ENCODE assay signal across 8 cellular contexts in the genomic region with DNA sequence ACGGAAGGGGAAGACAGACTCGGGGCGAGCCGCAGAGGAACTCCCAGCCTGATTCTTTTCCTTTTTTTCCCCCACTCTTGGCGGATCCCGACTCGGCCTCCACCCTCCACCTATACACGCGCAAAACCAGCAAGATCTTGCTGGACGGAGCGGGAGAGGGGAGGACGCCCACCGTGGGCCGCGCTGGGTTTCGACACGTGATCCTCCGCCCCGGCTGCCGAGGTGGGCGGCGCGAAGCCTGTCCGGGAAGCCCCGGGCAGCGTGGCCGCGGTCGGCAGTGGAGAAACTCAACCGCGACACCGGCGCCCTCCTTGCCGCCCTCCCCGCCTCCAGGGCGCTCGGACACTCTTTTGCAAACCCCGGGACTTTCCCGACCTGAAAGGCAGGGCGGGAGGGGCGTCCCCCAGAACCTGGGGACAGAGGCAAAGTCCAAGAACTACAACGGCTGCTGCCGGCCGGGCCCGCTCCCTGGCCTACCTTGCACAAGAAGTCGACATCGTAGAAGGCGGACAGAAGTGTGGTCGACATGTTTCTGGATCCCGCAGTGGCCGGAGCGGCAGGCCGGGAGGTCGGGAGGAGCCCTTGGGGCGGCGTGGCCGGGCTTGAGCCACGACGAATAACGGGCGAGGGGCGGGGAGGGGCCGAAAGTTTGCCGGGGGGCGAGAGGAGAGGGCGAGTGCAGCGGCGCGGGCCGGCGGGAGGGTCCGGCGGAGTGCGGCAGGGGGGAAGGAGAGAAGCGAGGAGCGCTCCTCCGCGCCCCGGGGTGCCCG. TPM values are rescaled to one million over a fixed set of nuclear protein-coding genes. Genes with fewer than 3 reads are reported as not detected.
DNase-seq lines count a peak whose midpoint lies in the region; ATAC-seq and TF ChIP-seq lines count a peak whose summit lies in the region.

No MANE protein-coding gene starts in this region.

- peaks cover 60% of the 10 kb centered on the region for H3K4me1 Mint-ChIP-seq in activated B cell treated with CpG ODN at 0.5 μM for 24 hours
- H3K4me1 Mint-ChIP-seq in central memory CD8-positive, alpha-beta T cell, result peaks cover 42% of the 10 kb centered on the region

- peak; percentile 14 for DNase-seq in GM04503 (ENCODE audit: low read depth)
- DNase-seq in Kasumi-1 (lab: John Stamatoyannopoulos, UW), result peak; percentile 68 to 74
- DNase-seq in activated B cell treated with CpG ODN at 0.5 μM for 24 hours, result peak; percentile 79
- peak; percentile 57 to 62 for DNase-seq in central memory CD8-positive, alpha-beta T cell (ENCODE audit: low spot score in 2 of 2)
- DNase-seq in kidney tubule cell (ENCODE audit: low spot score), result peak; percentile 83
- DNase-seq in stimulated activated CD4-positive, alpha-beta T cell treated with anti-CD3 and anti-CD28 coated beads, Interleukin-1b, Interleukin-23, amount 100 ng/mL, for 24 hours (ENCODE audit: low read depth in 4 of 4, low spot score in 1 of 4), result peak; percentile 25 to 58 (median 44)
- no peak for DNase-seq in OCI-M2 (lab: John Stamatoyannopoulos, UW; ENCODE audit: unreplicated experiment)

- CTCF ChIA-PET in activated B cell treated with CpG ODN at 0.5 μM for 24 hours (lab: Charles Lee), result interaction anchor here (1.0 to 12.6 kb wide), 6 partner anchors 10 to 279 kb away, joined by 3 to 336 read pairs (median 47); no protein-coding TSS in a partner anchor

- H3K9me3 Mint-ChIP-seq in activated B cell treated with CpG ODN at 0.5 μM for 24 hours, result no peaks in the 10 kb centered on the region
- no peaks in the 10 kb centered on the region for H3K9me3 Mint-ChIP-seq in central memory CD8-positive, alpha-beta T cell

- H3K36me3 Mint-ChIP-seq in activated B cell treated with CpG ODN at 0.5 μM for 24 hours (ENCODE audit: low read depth), result peaks cover 48% of the 10 kb centered on the region
- H3K36me3 Mint-ChIP-seq in central memory CD8-positive, alpha-beta T cell (ENCODE audit: insufficient read depth), result peaks cover 87% of the 10 kb centered on the region

- intact Hi-C loops in activated B cell treated with CpG ODN at 0.5 μM for 24 hours (cut with micrococcal nuclease), result loop anchor here (1.0 to 2.0 kb wide), 6 partner anchors 8 to 415 kb away; a partner anchor contains a TSS

- POLR2A ChIA-PET in activated B cell treated with CpG ODN at 0.5 μM for 24 hours (lab: Charles Lee), result interaction anchor here (0.6 to 13.9 kb wide), 25 partner anchors 9 to 416 kb away, joined by 3 to 561 read pairs (median 6); no protein-coding TSS in a partner anchor

- H3K27ac Mint-ChIP-seq in activated B cell treated with CpG ODN at 0.5 μM for 24 hours, result peak overlapping the region; percentile 95
- peak overlapping the region; percentile 95 for H3K27ac Mint-ChIP-seq in central memory CD8-positive, alpha-beta T cell (ENCODE audit: low read depth)

- H3K4me3 Mint-ChIP-seq in activated B cell treated with CpG ODN at 0.5 μM for 24 hours, result peak overlapping the region; percentile 95
- peak overlapping the region; percentile 65 for H3K4me3 Mint-ChIP-seq in central memory CD8-positive, alpha-beta T cell

- H3K27me3 Mint-ChIP-seq in activated B cell treated with CpG ODN at 0.5 μM for 24 hours, result peaks cover 2% of the 10 kb centered on the region
- H3K27me3 Mint-ChIP-seq in central memory CD8-positive, alpha-beta T cell, result no peaks in the 10 kb centered on the region

- ATAC-seq in GM21717 (IDR thresholded peaks at IDR 0.05; ENCODE audit: unreplicated experiment), result peak; percentile 19
- ATAC-seq in activated B cell treated with CpG ODN at 0.5 μM for 24 hours (ENCODE audit: low read depth), result peak; percentile 30
- ATAC-seq in central memory CD8-positive, alpha-beta T cell (replicated peaks; ENCODE audit: extremely low read depth, poor library complexity, severe bottlenecking), result peak; percentile 5

- TF ChIP-seq CTCF in activated B cell treated with CpG ODN at 0.5 μM for 24 hours (IDR thresholded peaks at IDR 0.05), result no peak

RNA-seq across cellular contexts. Expression of a gene that starts 0.4 kb away (rescaled TPM):
- 56.7 and 62.1 TPM in 2 replicates for total RNA-seq in activated B cell treated with CpG ODN at 0.5 μM for 24 hours
